ENCODE assay signal across 1 cellular context in the genomic region with DNA sequence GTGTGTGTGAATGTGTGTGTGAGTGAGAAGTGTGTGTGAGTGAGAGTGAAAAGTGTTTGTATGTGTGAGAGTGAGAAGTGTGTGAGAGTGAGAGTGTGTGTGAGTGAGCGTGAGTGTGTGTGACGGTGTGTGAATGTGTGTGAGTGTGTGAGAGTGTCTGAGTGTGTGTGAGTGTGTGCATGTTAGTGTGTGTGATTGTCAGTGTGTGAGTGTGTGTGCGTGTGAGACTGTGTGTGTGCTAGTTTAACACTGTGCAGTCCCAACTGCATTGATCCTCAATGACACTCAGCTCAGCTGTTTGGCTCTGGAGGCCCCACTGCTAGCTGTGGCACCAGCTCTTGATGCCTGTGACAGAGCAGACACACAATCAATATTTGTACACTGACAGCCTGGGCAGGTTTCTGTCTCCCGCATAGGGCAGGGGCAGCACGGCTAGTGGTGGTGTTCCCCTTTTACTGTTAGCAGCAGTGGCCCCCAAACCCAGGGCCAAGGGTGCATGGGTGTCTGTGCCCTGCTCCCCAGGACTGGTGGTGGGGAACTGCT.
TF ChIP-seq lines count a peak whose summit lies in the region.

No MANE protein-coding gene starts in this region.

TF ChIP-seq in HepG2, 621 proteins besides CTCF, POLR2A, EP300 and RAD21 (continued from another document):
- TF ChIP-seq, protein P1, sequence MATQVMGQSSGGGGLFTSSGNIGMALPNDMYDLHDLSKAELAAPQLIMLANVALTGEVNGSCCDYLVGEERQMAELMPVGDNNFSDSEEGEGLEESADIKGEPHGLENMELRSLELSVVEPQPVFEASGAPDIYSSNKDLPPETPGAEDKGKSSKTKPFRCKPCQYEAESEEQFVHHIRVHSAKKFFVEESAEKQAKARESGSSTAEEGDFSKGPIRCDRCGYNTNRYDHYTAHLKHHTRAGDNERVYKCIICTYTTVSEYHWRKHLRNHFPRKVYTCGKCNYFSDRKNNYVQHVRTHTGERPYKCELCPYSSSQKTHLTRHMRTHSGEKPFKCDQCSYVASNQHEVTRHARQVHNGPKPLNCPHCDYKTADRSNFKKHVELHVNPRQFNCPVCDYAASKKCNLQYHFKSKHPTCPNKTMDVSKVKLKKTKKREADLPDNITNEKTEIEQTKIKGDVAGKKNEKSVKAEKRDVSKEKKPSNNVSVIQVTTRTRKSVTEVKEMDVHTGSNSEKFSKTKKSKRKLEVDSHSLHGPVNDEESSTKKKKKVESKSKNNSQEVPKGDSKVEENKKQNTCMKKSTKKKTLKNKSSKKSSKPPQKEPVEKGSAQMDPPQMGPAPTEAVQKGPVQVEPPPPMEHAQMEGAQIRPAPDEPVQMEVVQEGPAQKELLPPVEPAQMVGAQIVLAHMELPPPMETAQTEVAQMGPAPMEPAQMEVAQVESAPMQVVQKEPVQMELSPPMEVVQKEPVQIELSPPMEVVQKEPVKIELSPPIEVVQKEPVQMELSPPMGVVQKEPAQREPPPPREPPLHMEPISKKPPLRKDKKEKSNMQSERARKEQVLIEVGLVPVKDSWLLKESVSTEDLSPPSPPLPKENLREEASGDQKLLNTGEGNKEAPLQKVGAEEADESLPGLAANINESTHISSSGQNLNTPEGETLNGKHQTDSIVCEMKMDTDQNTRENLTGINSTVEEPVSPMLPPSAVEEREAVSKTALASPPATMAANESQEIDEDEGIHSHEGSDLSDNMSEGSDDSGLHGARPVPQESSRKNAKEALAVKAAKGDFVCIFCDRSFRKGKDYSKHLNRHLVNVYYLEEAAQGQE (IDR thresholded peaks at IDR 0.05; ENCODE audit: borderline replicate concordance in 1 of 2, low read depth in 1 of 2, low read length in 2 of 2) = no peak
- TF ChIP-seq, protein P2, sequence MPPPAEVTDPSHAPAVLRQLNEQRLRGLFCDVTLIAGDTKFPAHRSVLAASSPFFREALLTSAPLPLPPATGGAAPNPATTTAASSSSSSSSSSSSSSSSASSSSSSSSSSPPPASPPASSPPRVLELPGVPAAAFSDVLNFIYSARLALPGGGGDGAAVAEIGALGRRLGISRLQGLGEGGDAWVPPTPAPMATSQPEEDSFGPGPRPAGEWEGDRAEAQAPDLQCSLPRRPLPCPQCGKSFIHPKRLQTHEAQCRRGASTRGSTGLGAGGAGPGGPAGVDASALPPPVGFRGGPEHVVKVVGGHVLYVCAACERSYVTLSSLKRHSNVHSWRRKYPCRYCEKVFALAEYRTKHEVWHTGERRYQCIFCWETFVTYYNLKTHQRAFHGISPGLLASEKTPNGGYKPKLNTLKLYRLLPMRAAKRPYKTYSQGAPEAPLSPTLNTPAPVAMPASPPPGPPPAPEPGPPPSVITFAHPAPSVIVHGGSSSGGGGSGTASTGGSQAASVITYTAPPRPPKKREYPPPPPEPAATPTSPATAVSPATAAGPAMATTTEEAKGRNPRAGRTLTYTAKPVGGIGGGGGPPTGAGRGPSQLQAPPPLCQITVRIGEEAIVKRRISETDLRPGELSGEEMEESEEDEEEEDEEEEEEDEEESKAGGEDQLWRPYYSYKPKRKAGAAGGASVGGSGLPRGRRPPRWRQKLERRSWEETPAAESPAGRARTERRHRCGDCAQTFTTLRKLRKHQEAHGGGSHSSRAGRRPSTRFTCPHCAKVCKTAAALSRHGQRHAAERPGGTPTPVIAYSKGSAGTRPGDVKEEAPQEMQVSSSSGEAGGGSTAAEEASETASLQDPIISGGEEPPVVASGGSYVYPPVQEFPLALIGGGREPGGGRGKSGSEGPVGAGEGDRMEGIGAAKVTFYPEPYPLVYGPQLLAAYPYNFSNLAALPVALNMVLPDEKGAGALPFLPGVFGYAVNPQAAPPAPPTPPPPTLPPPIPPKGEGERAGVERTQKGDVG (CRISPR knock-in tag; IDR thresholded peaks at IDR 0.05; ENCODE audit: borderline replicate concordance) = peak; percentile 46; the same call in 1 of the 2 replicates
- TF ChIP-seq, protein P3, sequence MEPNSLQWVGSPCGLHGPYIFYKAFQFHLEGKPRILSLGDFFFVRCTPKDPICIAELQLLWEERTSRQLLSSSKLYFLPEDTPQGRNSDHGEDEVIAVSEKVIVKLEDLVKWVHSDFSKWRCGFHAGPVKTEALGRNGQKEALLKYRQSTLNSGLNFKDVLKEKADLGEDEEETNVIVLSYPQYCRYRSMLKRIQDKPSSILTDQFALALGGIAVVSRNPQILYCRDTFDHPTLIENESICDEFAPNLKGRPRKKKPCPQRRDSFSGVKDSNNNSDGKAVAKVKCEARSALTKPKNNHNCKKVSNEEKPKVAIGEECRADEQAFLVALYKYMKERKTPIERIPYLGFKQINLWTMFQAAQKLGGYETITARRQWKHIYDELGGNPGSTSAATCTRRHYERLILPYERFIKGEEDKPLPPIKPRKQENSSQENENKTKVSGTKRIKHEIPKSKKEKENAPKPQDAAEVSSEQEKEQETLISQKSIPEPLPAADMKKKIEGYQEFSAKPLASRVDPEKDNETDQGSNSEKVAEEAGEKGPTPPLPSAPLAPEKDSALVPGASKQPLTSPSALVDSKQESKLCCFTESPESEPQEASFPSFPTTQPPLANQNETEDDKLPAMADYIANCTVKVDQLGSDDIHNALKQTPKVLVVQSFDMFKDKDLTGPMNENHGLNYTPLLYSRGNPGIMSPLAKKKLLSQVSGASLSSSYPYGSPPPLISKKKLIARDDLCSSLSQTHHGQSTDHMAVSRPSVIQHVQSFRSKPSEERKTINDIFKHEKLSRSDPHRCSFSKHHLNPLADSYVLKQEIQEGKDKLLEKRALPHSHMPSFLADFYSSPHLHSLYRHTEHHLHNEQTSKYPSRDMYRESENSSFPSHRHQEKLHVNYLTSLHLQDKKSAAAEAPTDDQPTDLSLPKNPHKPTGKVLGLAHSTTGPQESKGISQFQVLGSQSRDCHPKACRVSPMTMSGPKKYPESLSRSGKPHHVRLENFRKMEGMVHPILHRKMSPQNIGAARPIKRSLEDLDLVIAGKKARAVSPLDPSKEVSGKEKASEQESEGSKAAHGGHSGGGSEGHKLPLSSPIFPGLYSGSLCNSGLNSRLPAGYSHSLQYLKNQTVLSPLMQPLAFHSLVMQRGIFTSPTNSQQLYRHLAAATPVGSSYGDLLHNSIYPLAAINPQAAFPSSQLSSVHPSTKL (CRISPR knock-in tag; IDR thresholded peaks at IDR 0.05) = 0 out of 2 replicates have a peak, but pooled peaks have one; percentile 16
- TF ChIP-seq, protein P4, sequence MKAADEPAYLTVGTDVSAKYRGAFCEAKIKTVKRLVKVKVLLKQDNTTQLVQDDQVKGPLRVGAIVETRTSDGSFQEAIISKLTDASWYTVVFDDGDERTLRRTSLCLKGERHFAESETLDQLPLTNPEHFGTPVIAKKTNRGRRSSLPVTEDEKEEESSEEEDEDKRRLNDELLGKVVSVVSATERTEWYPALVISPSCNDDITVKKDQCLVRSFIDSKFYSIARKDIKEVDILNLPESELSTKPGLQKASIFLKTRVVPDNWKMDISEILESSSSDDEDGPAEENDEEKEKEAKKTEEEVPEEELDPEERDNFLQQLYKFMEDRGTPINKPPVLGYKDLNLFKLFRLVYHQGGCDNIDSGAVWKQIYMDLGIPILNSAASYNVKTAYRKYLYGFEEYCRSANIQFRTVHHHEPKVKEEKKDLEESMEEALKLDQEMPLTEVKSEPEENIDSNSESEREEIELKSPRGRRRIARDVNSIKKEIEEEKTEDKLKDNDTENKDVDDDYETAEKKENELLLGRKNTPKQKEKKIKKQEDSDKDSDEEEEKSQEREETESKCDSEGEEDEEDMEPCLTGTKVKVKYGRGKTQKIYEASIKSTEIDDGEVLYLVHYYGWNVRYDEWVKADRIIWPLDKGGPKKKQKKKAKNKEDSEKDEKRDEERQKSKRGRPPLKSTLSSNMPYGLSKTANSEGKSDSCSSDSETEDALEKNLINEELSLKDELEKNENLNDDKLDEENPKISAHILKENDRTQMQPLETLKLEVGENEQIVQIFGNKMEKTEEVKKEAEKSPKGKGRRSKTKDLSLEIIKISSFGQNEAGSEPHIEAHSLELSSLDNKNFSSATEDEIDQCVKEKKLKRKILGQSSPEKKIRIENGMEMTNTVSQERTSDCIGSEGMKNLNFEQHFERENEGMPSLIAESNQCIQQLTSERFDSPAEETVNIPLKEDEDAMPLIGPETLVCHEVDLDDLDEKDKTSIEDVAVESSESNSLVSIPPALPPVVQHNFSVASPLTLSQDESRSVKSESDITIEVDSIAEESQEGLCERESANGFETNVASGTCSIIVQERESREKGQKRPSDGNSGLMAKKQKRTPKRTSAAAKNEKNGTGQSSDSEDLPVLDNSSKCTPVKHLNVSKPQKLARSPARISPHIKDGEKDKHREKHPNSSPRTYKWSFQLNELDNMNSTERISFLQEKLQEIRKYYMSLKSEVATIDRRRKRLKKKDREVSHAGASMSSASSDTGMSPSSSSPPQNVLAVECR (CRISPR knock-in tag; IDR thresholded peaks at IDR 0.05; ENCODE audit: borderline replicate concordance) = peak; percentile 59; the same call in 1 of the 2 replicates
- TF ChIP-seq ZFY (CRISPR knock-in tag; IDR thresholded peaks at IDR 0.05) (peak; percentile 33; the same call in 1 of the 2 replicates), NRL (CRISPR knock-in tag; IDR thresholded peaks at IDR 0.05; ENCODE audit: borderline replicate concordance) (no peak), ZMYM4 (CRISPR knock-in tag; IDR thresholded peaks at IDR 0.05) (0 out of 2 replicates have a peak, but pooled peaks have one; percentile 23), SMARCC2 (IDR thresholded peaks at IDR 0.05) (no peak)
- TF ChIP-seq, protein P5, sequence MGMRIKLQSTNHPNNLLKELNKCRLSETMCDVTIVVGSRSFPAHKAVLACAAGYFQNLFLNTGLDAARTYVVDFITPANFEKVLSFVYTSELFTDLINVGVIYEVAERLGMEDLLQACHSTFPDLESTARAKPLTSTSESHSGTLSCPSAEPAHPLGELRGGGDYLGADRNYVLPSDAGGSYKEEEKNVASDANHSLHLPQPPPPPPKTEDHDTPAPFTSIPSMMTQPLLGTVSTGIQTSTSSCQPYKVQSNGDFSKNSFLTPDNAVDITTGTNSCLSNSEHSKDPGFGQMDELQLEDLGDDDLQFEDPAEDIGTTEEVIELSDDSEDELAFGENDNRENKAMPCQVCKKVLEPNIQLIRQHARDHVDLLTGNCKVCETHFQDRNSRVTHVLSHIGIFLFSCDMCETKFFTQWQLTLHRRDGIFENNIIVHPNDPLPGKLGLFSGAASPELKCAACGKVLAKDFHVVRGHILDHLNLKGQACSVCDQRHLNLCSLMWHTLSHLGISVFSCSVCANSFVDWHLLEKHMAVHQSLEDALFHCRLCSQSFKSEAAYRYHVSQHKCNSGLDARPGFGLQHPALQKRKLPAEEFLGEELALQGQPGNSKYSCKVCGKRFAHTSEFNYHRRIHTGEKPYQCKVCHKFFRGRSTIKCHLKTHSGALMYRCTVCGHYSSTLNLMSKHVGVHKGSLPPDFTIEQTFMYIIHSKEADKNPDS (CRISPR knock-in tag; IDR thresholded peaks at IDR 0.05) = no peak
- TF ChIP-seq, protein P6, sequence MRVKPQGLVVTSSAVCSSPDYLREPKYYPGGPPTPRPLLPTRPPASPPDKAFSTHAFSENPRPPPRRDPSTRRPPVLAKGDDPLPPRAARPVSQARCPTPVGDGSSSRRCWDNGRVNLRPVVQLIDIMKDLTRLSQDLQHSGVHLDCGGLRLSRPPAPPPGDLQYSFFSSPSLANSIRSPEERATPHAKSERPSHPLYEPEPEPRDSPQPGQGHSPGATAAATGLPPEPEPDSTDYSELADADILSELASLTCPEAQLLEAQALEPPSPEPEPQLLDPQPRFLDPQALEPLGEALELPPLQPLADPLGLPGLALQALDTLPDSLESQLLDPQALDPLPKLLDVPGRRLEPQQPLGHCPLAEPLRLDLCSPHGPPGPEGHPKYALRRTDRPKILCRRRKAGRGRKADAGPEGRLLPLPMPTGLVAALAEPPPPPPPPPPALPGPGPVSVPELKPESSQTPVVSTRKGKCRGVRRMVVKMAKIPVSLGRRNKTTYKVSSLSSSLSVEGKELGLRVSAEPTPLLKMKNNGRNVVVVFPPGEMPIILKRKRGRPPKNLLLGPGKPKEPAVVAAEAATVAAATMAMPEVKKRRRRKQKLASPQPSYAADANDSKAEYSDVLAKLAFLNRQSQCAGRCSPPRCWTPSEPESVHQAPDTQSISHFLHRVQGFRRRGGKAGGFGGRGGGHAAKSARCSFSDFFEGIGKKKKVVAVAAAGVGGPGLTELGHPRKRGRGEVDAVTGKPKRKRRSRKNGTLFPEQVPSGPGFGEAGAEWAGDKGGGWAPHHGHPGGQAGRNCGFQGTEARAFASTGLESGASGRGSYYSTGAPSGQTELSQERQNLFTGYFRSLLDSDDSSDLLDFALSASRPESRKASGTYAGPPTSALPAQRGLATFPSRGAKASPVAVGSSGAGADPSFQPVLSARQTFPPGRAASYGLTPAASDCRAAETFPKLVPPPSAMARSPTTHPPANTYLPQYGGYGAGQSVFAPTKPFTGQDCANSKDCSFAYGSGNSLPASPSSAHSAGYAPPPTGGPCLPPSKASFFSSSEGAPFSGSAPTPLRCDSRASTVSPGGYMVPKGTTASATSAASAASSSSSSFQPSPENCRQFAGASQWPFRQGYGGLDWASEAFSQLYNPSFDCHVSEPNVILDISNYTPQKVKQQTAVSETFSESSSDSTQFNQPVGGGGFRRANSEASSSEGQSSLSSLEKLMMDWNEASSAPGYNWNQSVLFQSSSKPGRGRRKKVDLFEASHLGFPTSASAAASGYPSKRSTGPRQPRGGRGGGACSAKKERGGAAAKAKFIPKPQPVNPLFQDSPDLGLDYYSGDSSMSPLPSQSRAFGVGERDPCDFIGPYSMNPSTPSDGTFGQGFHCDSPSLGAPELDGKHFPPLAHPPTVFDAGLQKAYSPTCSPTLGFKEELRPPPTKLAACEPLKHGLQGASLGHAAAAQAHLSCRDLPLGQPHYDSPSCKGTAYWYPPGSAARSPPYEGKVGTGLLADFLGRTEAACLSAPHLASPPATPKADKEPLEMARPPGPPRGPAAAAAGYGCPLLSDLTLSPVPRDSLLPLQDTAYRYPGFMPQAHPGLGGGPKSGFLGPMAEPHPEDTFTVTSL (CRISPR knock-in tag; IDR thresholded peaks at IDR 0.05; ENCODE audit: borderline replicate concordance) = 0 out of 2 replicates have a peak, but pooled peaks have one; percentile 14
- TF ChIP-seq, protein P7, sequence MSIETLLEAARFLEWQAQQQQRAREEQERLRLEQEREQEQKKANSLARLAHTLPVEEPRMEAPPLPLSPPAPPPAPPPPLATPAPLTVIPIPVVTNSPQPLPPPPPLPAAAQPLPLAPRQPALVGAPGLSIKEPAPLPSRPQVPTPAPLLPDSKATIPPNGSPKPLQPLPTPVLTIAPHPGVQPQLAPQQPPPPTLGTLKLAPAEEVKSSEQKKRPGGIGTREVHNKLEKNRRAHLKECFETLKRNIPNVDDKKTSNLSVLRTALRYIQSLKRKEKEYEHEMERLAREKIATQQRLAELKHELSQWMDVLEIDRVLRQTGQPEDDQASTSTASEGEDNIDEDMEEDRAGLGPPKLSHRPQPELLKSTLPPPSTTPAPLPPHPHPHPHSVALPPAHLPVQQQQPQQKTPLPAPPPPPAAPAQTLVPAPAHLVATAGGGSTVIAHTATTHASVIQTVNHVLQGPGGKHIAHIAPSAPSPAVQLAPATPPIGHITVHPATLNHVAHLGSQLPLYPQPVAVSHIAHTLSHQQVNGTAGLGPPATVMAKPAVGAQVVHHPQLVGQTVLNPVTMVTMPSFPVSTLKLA (IDR thresholded peaks at IDR 0.05) = no peak
- TF ChIP-seq, protein P8, sequence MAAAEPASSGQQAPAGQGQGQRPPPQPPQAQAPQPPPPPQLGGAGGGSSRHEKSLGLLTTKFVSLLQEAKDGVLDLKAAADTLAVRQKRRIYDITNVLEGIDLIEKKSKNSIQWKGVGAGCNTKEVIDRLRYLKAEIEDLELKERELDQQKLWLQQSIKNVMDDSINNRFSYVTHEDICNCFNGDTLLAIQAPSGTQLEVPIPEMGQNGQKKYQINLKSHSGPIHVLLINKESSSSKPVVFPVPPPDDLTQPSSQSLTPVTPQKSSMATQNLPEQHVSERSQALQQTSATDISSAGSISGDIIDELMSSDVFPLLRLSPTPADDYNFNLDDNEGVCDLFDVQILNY (CRISPR knock-in tag; conservative IDR thresholded peaks at IDR 0.05) = no peak
TF ChIP-seq in HepG2: peak in this region for 75.
